In genomic region chr14:92601757-92602417, GRCh38 we compare ENCODE assay signal across 1 cellular context.
TF ChIP-seq lines count a peak whose summit lies in the region.

No MANE protein-coding gene starts in this region.

TF ChIP-seq in GM23338, 12 proteins besides CTCF, POLR2A, EP300 and RAD21 (continued from another document):
- TF ChIP-seq ZNF462 (CRISPR knock-in tag; IDR thresholded peaks at IDR 0.05) (no peak), EZH2 (IDR thresholded peaks at IDR 0.05; ENCODE audit: low read depth, unreplicated experiment) (no peak), JUNB (IDR thresholded peaks at IDR 0.05; ENCODE audit: unreplicated experiment) (no peak), REST (IDR thresholded peaks at IDR 0.05; ENCODE audit: unreplicated experiment) (no peak), CREB1 (CRISPR knock-in tag; IDR thresholded peaks at IDR 0.05; ENCODE audit: low read depth) (no peak), EZH2phosphoT487 (IDR thresholded peaks at IDR 0.05; ENCODE audit: unreplicated experiment) (no peak), ZNF114 (CRISPR knock-in tag; IDR thresholded peaks at IDR 0.05) (no peak)
TF ChIP-seq in GM23338: peak in this region for 0.
